Comparison of ENCODE assay signal across 28 cellular contexts in the genomic region with DNA sequence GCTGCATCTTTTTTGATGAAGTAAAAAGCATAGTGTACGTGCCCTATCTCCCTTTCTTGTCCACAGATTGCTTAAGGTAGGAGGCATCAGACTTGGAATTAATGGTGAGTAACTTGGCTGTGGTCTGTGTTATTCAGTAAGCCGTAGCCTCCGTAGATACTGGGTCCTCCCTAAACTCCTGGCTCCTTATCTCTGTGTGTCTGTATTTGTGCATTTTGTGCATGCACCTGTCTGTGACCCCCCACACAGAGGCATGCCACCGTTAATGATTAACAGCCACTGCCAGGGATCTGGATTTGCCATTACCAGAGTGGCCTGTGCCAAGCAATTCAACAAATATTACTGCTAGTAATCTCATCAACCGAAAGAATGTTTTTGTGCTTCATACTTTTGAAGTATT. TPM values are rescaled to one million over a fixed set of nuclear protein-coding genes. Genes with fewer than 3 reads are reported as not detected.
DNase-seq lines count a peak whose midpoint lies in the region; ATAC-seq, FAIRE-seq and TF ChIP-seq lines count a peak whose summit lies in the region.
"Had no signal": no experiment of that assay in that cellular context is flagged by ENCODE, and none has a peak within 500 bp of the region (broad histone marks: within the 10 kb centered on the region; RNA-seq: fewer than 3 reads in every experiment).

No MANE protein-coding gene starts in this region.

- H2BK120ac ChIP-seq in mesenchymal stem cell (ENCODE audit: low read depth, low read length) = no peak overlapping the region

- H4K8ac ChIP-seq in mesenchymal stem cell (ENCODE audit: low read length) = no peak overlapping the region

- no peaks in the 10 kb centered on the region for H3K36me3 ChIP-seq in hepatocyte (replicated peaks; ENCODE audit: insufficient read depth, low read depth)
- no peaks in the 10 kb centered on the region for H3K36me3 ChIP-seq in mesenchymal stem cell (ENCODE audit: control insufficient read depth in 1 of 2, insufficient read depth in 2 of 2, low read depth in 1 of 2, low read length in 2 of 2)
- no peaks in the 10 kb centered on the region for H3K36me3 ChIP-seq in psoas muscle (ENCODE audit: insufficient read depth in 1 of 2, low read depth in 1 of 2)
- H3K36me3 ChIP-seq: cardiac muscle cell, uterus had no signal

- H3K79me1 ChIP-seq in mesenchymal stem cell (replicated peaks; ENCODE audit: low read length, poor library complexity, severe bottlenecking) = no peaks in the 10 kb centered on the region

- ATAC-seq in A549 (peak; percentile 86 to 90), psoas muscle (no peak), GM21576 (IDR thresholded peaks at IDR 0.05; ENCODE audit: unreplicated experiment) (no peak), GM21515 (IDR thresholded peaks at IDR 0.05; ENCODE audit: unreplicated experiment) (no peak)
- ATAC-seq: SK-N-SH treated with all-trans-retinoic acid at 6 μM for 48 hours had no signal

- H4K91ac ChIP-seq in mesenchymal stem cell (ENCODE audit: low read length) = no peak overlapping the region

- H2AK5ac ChIP-seq in mesenchymal stem cell (ENCODE audit: low read length, severe bottlenecking) = no peak overlapping the region

- no peak overlapping the region for H2BK12ac ChIP-seq in mesenchymal stem cell (ENCODE audit: low read length in 2 of 2)

- no peak overlapping the region for H3K18ac ChIP-seq in mesenchymal stem cell (ENCODE audit: low read depth in 1 of 2, low read length in 2 of 2)

- no peak overlapping the region for H2AFZ ChIP-seq in hepatocyte
- H2AFZ ChIP-seq in mesenchymal stem cell (ENCODE audit: low read depth, low read length) = no peak overlapping the region

- H3K27me3 ChIP-seq in hepatocyte (no peaks in the 10 kb centered on the region), mesenchymal stem cell (ENCODE audit: control insufficient read depth in 1 of 2, insufficient read depth in 1 of 2, low read length in 2 of 2) (peaks cover 0 to 12% of the 10 kb centered on the region in 2 experiments), psoas muscle (ENCODE audit: insufficient read depth in 3 of 3, low read length in 2 of 3) (peaks cover 0 to 3% (median 0%) of the 10 kb centered on the region in 3 donors)
- H3K27me3 ChIP-seq: BLaER1, cardiac muscle cell, uterus had no signal

- peak; percentile 20 to 32; a peak in 4 of 5 replicates for TF ChIP-seq RAD21 in A549 (conservative IDR thresholded peaks at IDR 0.05 in 1 of 2, IDR thresholded peaks at IDR 0.05 in 1 of 2)

- no peak overlapping the region for H3K4ac ChIP-seq in mesenchymal stem cell (ENCODE audit: low read depth in 1 of 2, low read length in 2 of 2)

- no peaks in the 10 kb centered on the region for H3K9me2 ChIP-seq in hepatocyte (replicated peaks; ENCODE audit: insufficient read depth)

- H3K9me3 ChIP-seq in A549 = no peaks in the 10 kb centered on the region
- H3K9me3 ChIP-seq in hepatocyte (ENCODE audit: low read depth) = no peaks in the 10 kb centered on the region
- H3K9me3 ChIP-seq in mesenchymal stem cell (ENCODE audit: control insufficient read depth, low read length) = no peaks in the 10 kb centered on the region
- no peaks in the 10 kb centered on the region for H3K9me3 ChIP-seq in psoas muscle
- H3K9me3 ChIP-seq: BLaER1, uterus had no signal

- H3K27ac ChIP-seq in A549 (peak overlapping the region; percentile 72 to 85), hepatocyte (peak overlapping the region; percentile 22), mesenchymal stem cell (ENCODE audit: low read length, poor library complexity, severe bottlenecking) (peak overlapping the region; percentile 41), psoas muscle (no peak overlapping the region)
- H3K27ac ChIP-seq: BLaER1, cardiac muscle cell, RWPE1, uterus had no signal

- H3K4me3 ChIP-seq in A549 = peak overlapping the region; percentile 25; the same call in 1 of the 3 replicates
- no peak overlapping the region for H3K4me3 ChIP-seq in hepatocyte
- H3K4me3 ChIP-seq in mesenchymal stem cell (ENCODE audit: insufficient read depth in 1 of 2, low read depth in 1 of 2, low read length in 2 of 2) = no peak overlapping the region
- no peak overlapping the region for H3K4me3 ChIP-seq in psoas muscle
- H3K4me3 ChIP-seq: BLaER1, cardiac muscle cell, uterus had no signal

- H2BK15ac ChIP-seq in mesenchymal stem cell (ENCODE audit: low read depth, poor library complexity, severe bottlenecking) = no peak overlapping the region

- TF ChIP-seq POLR2A in A549 (IDR thresholded peaks at IDR 0.05; ENCODE audit: low read length) = no peak

- no peaks in the 10 kb centered on the region for H3K79me2 ChIP-seq in hepatocyte

- H3K4me2 ChIP-seq in A549 (peak overlapping the region; percentile 88), hepatocyte (peak overlapping the region; percentile 48), mesenchymal stem cell (ENCODE audit: low read length, poor library complexity, severe bottlenecking) (peak overlapping the region; percentile 40)
- H3K4me2 ChIP-seq: BLaER1 had no signal

- peak; percentile 37 to 72; a peak in 2 of 5 replicates for TF ChIP-seq EP300 in A549 (IDR thresholded peaks at IDR 0.05)

- peak; percentile 49 for FAIRE-seq in A549 (lab: Jason Lieb, UNC)
- FAIRE-seq: G401.6, HTR-8/SVneo, keratinocyte had no signal

- H3K14ac ChIP-seq in mesenchymal stem cell (ENCODE audit: low read length in 2 of 2) = no peak overlapping the region

- intact Hi-C loops in psoas muscle (cut with DNase I) = no loop called here

- DNase-seq in A549 (ENCODE audit: low read depth in 1 of 2, low spot score in 1 of 2) (peak; percentile 60 to 83), HT-29 (ENCODE audit: low spot score) (peak; percentile 59), hepatocyte (ENCODE audit: low spot score) (peak; percentile 71), mesenchymal stem cell (no peak), psoas muscle (no peak), NCI-H1694 (lab: John Stamatoyannopoulos, UW) (no peak)
- DNase-seq: activated CD4-positive, alpha-beta memory T cell treated with anti-CD3 and anti-CD28 coated beads for 36 hours; activated CD4-positive, CD25-positive, alpha-beta regulatory T cell; activated naive CD4-positive, alpha-beta T cell; activated T-cell treated with anti-CD3 and anti-CD28 coated beads, Interleukin-2, amount 50 U/mL, for 1 hour; amygdala; DMS 273 treated with DMSO at 0.1 percent for 48 hours; foreskin melanocyte; NCI-H1092; NCI-H2081; retina; substantia nigra; uterus had no signal

- no peak overlapping the region for H2BK5ac ChIP-seq in mesenchymal stem cell (ENCODE audit: low read depth, low read length, poor library complexity, severe bottlenecking)

- H3K4me1 ChIP-seq in A549 (peaks cover 62% of the 10 kb centered on the region), hepatocyte (ENCODE audit: insufficient read depth) (no peaks in the 10 kb centered on the region), mesenchymal stem cell (ENCODE audit: control insufficient read depth, insufficient read depth, low read depth, low read length) (peaks cover 15% of the 10 kb centered on the region), psoas muscle (no peaks in the 10 kb centered on the region)
- H3K4me1 ChIP-seq: BLaER1, uterus had no signal

- POLR2A ChIA-PET in A549 (lab: Yijun Ruan, JAX) = no interaction called here

- H4K20me1 ChIP-seq in hepatocyte (ENCODE audit: insufficient read depth, poor library complexity, severe bottlenecking) = no peaks in the 10 kb centered on the region
- H4K20me1 ChIP-seq: BLaER1 had no signal

- TF ChIP-seq CTCF in A549 (IDR thresholded peaks at IDR 0.05) (no peak), hepatocyte (IDR thresholded peaks at IDR 0.05; ENCODE audit: poor library complexity) (no peak), psoas muscle (IDR thresholded peaks at IDR 0.05) (no peak)

- no peak overlapping the region for H3K23ac ChIP-seq in mesenchymal stem cell (ENCODE audit: low read length in 2 of 2)

- CTCF ChIA-PET in A549 (lab: Yijun Ruan, JAX) = interaction anchor here (0.7 to 6.1 kb wide), 6 partner anchors 9 to 755 kb away, joined by 3 to 34 read pairs (median 4); a partner anchor contains a TSS

- H3K9ac ChIP-seq in mesenchymal stem cell (ENCODE audit: low read length) = no peak overlapping the region
- H3K9ac ChIP-seq: BLaER1 had no signal

- WGBS in A549 (ENCODE audit: missing lambda C conversion rate) = 4% methylated on average over 5 of the region's 5 CpGs
- WGBS in hepatocyte (ENCODE audit: low lambda C conversion rate, missing lambda C conversion rate) = 53% methylated on average over 5 of the region's 5 CpGs
- 98% methylated on average over 4 of the region's 5 CpGs for WGBS in mesenchymal stem cell
- 60 to 75% (median 65%) methylated on average over 5 of the region's 5 CpGs for WGBS in psoas muscle, 3 donors

TF ChIP-seq in A549, 52 proteins besides CTCF, POLR2A, EP300 and RAD21 (continues in another document):
- TF ChIP-seq FOSL2 (IDR thresholded peaks at IDR 0.05) (0 out of 2 replicates have a peak, but pooled peaks have one; percentile 29), FOSL2 (CRISPR knock-in tag; IDR thresholded peaks at IDR 0.05) (no peak), SMC3 (IDR thresholded peaks at IDR 0.05) (peak; percentile 30; the same call in 1 of the 3 replicates), JUNB (IDR thresholded peaks at IDR 0.05) (peak; percentile 74)
- TF ChIP-seq, protein P1, sequence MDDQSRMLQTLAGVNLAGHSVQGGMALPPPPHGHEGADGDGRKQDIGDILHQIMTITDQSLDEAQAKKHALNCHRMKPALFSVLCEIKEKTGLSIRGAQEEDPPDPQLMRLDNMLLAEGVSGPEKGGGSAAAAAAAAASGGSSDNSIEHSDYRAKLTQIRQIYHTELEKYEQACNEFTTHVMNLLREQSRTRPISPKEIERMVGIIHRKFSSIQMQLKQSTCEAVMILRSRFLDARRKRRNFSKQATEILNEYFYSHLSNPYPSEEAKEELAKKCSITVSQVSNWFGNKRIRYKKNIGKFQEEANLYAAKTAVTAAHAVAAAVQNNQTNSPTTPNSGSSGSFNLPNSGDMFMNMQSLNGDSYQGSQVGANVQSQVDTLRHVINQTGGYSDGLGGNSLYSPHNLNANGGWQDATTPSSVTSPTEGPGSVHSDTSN (IDR thresholded peaks at IDR 0.05) = 0 out of 2 replicates have a peak, but pooled peaks have one; percentile 43

RNA-seq across cellular contexts. Expression of a gene that starts 31.9 kb away (rescaled TPM):
- 23.5 and 26.9 TPM in 2 replicates for polyA plus RNA-seq in A549 (2011; rRNA removed)
- 12.4 and 14.9 TPM in 2 replicates for polyA plus RNA-seq in A549 (2012; cell fraction: cytosol; rRNA removed)
- 21.3 and 22.7 TPM in 2 replicates for polyA plus RNA-seq in A549 (2012; cell fraction: nucleus; rRNA removed)
- 14.0 to 14.4 TPM (median 14.2 TPM) in 3 replicates for polyA plus RNA-seq in A549 (2017; fragmentation: RNase III; extraction: RNeasy Plus Mini Kit Qiagen cat#74134 plus additional on column Dnase treatment)
- 30.4 and 34.4 TPM in 2 replicates for polyA minus RNA-seq in A549 (2011; rRNA and poly(A)+ RNA removed)
- 10.1 and 10.8 TPM in 2 replicates for total RNA-seq in HT-29 (2014; rRNA removed; shearing (Covaris generic))
- 6.9 and 9.5 TPM in 2 replicates for total RNA-seq in hepatocyte
- 2.1 and 2.5 TPM in 2 replicates for polyA plus RNA-seq in hepatocyte
- 0.32 TPM for polyA plus RNA-seq in mesenchymal stem cell (2013, experiment 1 of 2)
- 0.29 TPM for polyA plus RNA-seq in mesenchymal stem cell (2013, experiment 2 of 2)
- total RNA-seq in psoas muscle = under 1 TPM; 0.11 to 0.49 (median 0.18) TPM
- under 1 TPM; 0.04 to 0.20 (median 0.06) TPM for polyA plus RNA-seq in psoas muscle
- total RNA-seq: LHCN-M2 had no signal

Comparison
In these comparisons a context has a peak if more than half of its experiments do, and no peak if none do; other contexts are left out.
1. ATAC-seq: peak in A549 (2 of 2); none in psoas muscle (0 of 4), GM21576 (single experiment) and GM21515 (single experiment).
2. DNase-seq: peak in A549 (2 of 2), HT-29 (single experiment) and hepatocyte (single experiment); none in mesenchymal stem cell (single experiment), psoas muscle (0 of 2) and NCI-H1694 (single experiment).
3. Peak in every context shown above with its lines, with median percentiles within 50 percentile points of each other: H3K4me2 ChIP-seq.